ENCODE assay signal across 29 cellular contexts in the genomic region with DNA sequence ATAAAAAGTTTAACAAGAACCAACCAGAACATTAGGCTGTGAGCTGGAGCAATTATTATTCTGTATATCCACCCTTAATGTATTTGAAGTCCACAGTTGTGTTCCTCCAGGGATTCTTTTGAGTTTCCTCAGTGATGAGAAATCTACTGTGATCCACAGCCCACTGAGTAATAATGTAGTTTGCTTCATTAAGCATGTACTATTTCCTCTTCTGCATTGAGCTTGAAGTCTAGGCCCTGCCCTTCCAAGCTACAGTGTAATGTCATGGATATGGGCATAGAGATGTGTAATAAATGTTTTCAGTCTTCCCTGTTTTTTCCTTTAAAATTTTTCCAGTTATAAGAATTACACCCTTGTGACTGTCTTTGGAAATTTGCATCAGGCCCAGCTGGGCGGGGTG. TPM values are rescaled to one million over a fixed set of nuclear protein-coding genes. Genes with fewer than 3 reads are reported as not detected.
"Had no signal": no experiment of that assay in that cellular context is flagged by ENCODE, and none has a peak within 500 bp of the region (broad histone marks: within the 10 kb centered on the region; RNA-seq: fewer than 3 reads in every experiment).

No MANE protein-coding gene starts in this region.

- H3K9me3 ChIP-seq: body of pancreas, gastrocnemius medialis, heart right ventricle had no signal

- ATAC-seq: activated T-cell treated with anti-CD3 and anti-CD28 coated beads, Interleukin-2, amount 50 U/mL, for 72 hours; body of pancreas; effector memory CD8-positive, alpha-beta T cell; foreskin keratinocyte; gastrocnemius medialis; heart right ventricle; WTC11 had no signal

- H3K4me3 ChIP-seq: body of pancreas, gastrocnemius medialis, heart right ventricle had no signal

- H3K4me1 ChIP-seq: body of pancreas, foreskin keratinocyte had no signal

- H3K27ac ChIP-seq: body of pancreas, foreskin keratinocyte, gastrocnemius medialis, heart right ventricle, VCaP had no signal

- DNase-seq: activated CD4-positive, alpha-beta memory T cell treated with anti-CD3 and anti-CD28 coated beads, Interleukin-2, amount 10 ng/mL, durations not matched to agents 7 days and 5 days; activated CD4-positive, alpha-beta T cell treated with anti-CD3 and anti-CD28 coated beads for 1 hour; activated CD4-positive, alpha-beta T cell treated with anti-CD3 and anti-CD28 coated beads for 4 hours; activated CD4-positive, alpha-beta T cell treated with anti-CD3 and anti-CD28 coated beads, Interleukin-2, amount 10 ng/mL, durations not matched to agents 7 days and 5 days; activated CD4-positive, alpha-beta T cell treated with anti-CD3 and anti-CD28 coated beads, Interleukin-2, amount 50 U/mL, for 4 hours; activated CD8-positive, alpha-beta memory T cell treated with anti-CD3 and anti-CD28 coated beads, Interleukin-2, amount 50 U/mL, for 48 hours; activated gamma-delta T cell treated with Interleukin-2 at 50 U/mL for 16 hours; activated naive CD4-positive, alpha-beta T cell treated with anti-CD3 and anti-CD28 coated beads, Interleukin-2, amount 50 U/mL, for 16 hours; activated naive CD4-positive, alpha-beta T cell treated with Interleukin-2 at 50 U/mL for 16 hours; activated naive CD8-positive, alpha-beta T cell treated with anti-CD3 and anti-CD28 coated beads, Interleukin-2, amount 10 ng/mL, durations not matched to agents 7 days and 5 days; activated T-cell treated with anti-CD3 and anti-CD28 coated beads for 4 hours; activated T-cell treated with anti-CD3 and anti-CD28 coated beads, Interleukin-2, amount 50 U/mL, for 24 hours; activated T-cell treated with anti-CD3 and anti-CD28 coated beads, Interleukin-2, amount 50 U/mL, for 72 hours; amniotic stem cell; anterior cingulate cortex; body of pancreas; caudate nucleus; cortex of kidney; dermis blood vessel endothelial cell; effector CD4-positive, alpha-beta T cell; effector memory CD8-positive, alpha-beta T cell; foreskin keratinocyte; gastrocnemius medialis; heart right ventricle; T-helper 2 cell had no signal

- H3K27me3 ChIP-seq: body of pancreas, foreskin keratinocyte, gastrocnemius medialis, heart right ventricle had no signal

RNA-seq across cellular contexts. Expression of a gene that starts 36.4 kb away (rescaled TPM):
- total RNA-seq: activated CD4-positive, alpha-beta memory T cell treated with anti-CD3 and anti-CD28 coated beads, Interleukin-2, amount 10 ng/mL, durations not matched to agents 7 days and 5 days; activated CD4-positive, alpha-beta T cell treated with anti-CD3 and anti-CD28 coated beads, Interleukin-2, amount 10 ng/mL, durations not matched to agents 7 days and 5 days; activated naive CD8-positive, alpha-beta T cell treated with anti-CD3 and anti-CD28 coated beads, Interleukin-2, amount 10 ng/mL, durations not matched to agents 7 days and 5 days; activated T-cell treated with anti-CD3 and anti-CD28 coated beads, Interleukin-2, amount 50 U/mL, for 72 hours; body of pancreas; chondrocyte; dermis blood vessel endothelial cell; foreskin keratinocyte; gastrocnemius medialis; heart right ventricle; T-helper 1 cell treated with Interleukin-12 subunit alpha and Interleukin-12 subunit beta and Interleukin-4 antibody, amounts not matched to agents 30 ng/mL and 1 ng/mL, for 36 hours; WTC11 had no signal
- polyA plus RNA-seq: foreskin keratinocyte, heart right ventricle had no signal
